In genomic region chr15:96345560-96346389, GRCh38 we compare ENCODE assay signal across 8 cellular contexts. TPM values are rescaled to one million over a fixed set of nuclear protein-coding genes. Genes with fewer than 3 reads are reported as not detected.
DNase-seq lines count a peak whose midpoint lies in the region; ATAC-seq, FAIRE-seq and TF ChIP-seq lines count a peak whose summit lies in the region.

No MANE protein-coding gene starts in this region.

- H3K9me3 ChIP-seq in subcutaneous abdominal adipose tissue (ENCODE audit: control insufficient read depth in 5 of 5, low read length in 5 of 5): no peaks in the 10 kb centered on the region

- H3K27me3 ChIP-seq in bronchial epithelial cell (ENCODE audit: control insufficient read depth, insufficient read depth, low read length): no peaks in the 10 kb centered on the region
- H3K27me3 ChIP-seq in kidney epithelial cell (ENCODE audit: control insufficient read depth, insufficient read depth, low read length): no peaks in the 10 kb centered on the region
- H3K27me3 ChIP-seq in subcutaneous abdominal adipose tissue (ENCODE audit: control insufficient read depth in 5 of 5, insufficient read depth in 4 of 5, low read length in 5 of 5): peaks cover 0 to 14% (median 0%) of the 10 kb centered on the region in 5 donors

- peaks cover 0 to 65% (median 48%) of the 10 kb centered on the region in 5 donors for H3K4me1 ChIP-seq in subcutaneous abdominal adipose tissue (ENCODE audit: control insufficient read depth in 5 of 5, insufficient read depth in 5 of 5, low read length in 5 of 5)

- ATAC-seq in HG02763 (IDR thresholded peaks at IDR 0.05; ENCODE audit: unreplicated experiment) (peak; percentile 47), GM19324 (IDR thresholded peaks at IDR 0.05; ENCODE audit: low FRiP score, unreplicated experiment) (no peak)

- peak; percentile 62 for DNase-seq in NCI-H748 (lab: John Stamatoyannopoulos, UW; ENCODE audit: unreplicated experiment)
- DNase-seq in bronchial epithelial cell (ENCODE audit: low read depth): no peak
- DNase-seq in kidney epithelial cell (ENCODE audit: low read depth): no peak
- DNase-seq in activated CD4-positive, CD25-positive, alpha-beta regulatory T cell treated with anti-CD3 and anti-CD28 coated beads, Interleukin-2, amount 50 U/mL, for 72 hours: no peak

- H3K36me3 ChIP-seq in bronchial epithelial cell (ENCODE audit: control insufficient read depth, insufficient read depth, low read length) (peaks cover 3% of the 10 kb centered on the region), kidney epithelial cell (ENCODE audit: control insufficient read depth, insufficient read depth, low read length) (no peaks in the 10 kb centered on the region), subcutaneous abdominal adipose tissue (ENCODE audit: control insufficient read depth in 5 of 5, insufficient read depth in 5 of 5, low read length in 5 of 5) (peaks cover 0 to 3% (median 0%) of the 10 kb centered on the region in 5 donors)

- H3K9ac ChIP-seq in subcutaneous abdominal adipose tissue (ENCODE audit: low read length in 5 of 5): peak overlapping the region in 4 of 5 donors; percentile 46 to 74 (median 63)

- TF ChIP-seq CTCF in GM12874 (IDR thresholded peaks at IDR 0.05; ENCODE audit: insufficient read depth, low read depth, low read length) (peak; percentile 46), bronchial epithelial cell (IDR thresholded peaks at IDR 0.05; ENCODE audit: insufficient read depth, low read length, severe bottlenecking) (peak; percentile 31), kidney epithelial cell (IDR thresholded peaks at IDR 0.05; ENCODE audit: insufficient read depth, low read length, poor library complexity, severe bottlenecking) (peak; percentile 41)

- FAIRE-seq in bronchial epithelial cell (lab: Jason Lieb, UNC): no peak

- peak overlapping the region; percentile 70 for H3K27ac ChIP-seq in subcutaneous abdominal adipose tissue (ENCODE audit: low read depth, low read length)

- H3K4me3 ChIP-seq in bronchial epithelial cell (ENCODE audit: low read depth, low read length) (peak overlapping the region; percentile 19), kidney epithelial cell (ENCODE audit: low read depth, low read length) (peak overlapping the region; percentile 33), subcutaneous abdominal adipose tissue (ENCODE audit: low read depth in 1 of 5, low read length in 5 of 5) (peak overlapping the region; percentile 67 to 84 (median 74))

RNA-seq across cellular contexts. Expression of gene NR2F2, which starts 15.3 kb away (rescaled TPM):
- total RNA-seq in bronchial epithelial cell (1.4 and 1.6 TPM in 2 replicates), kidney epithelial cell (19.1 and 22.9 TPM in 2 replicates)

Comparison
In these comparisons a context has a peak if more than half of its experiments do, and no peak if none do; other contexts are left out.
1. H3K4me3 ChIP-seq: peak in every context shown above with its lines; median percentile 74 in subcutaneous abdominal adipose tissue; 33 in kidney epithelial cell; 19 in bronchial epithelial cell.